1 cellular context compared by ENCODE assay signal in genomic region chr11:60201334-60201733, GRCh38. TPM values are rescaled to one million over a fixed set of nuclear protein-coding genes. Genes with fewer than 3 reads are reported as not detected.
"Had no signal": no experiment of that assay in that cellular context is flagged by ENCODE, and none has a peak within 500 bp of the region (broad histone marks: within the 10 kb centered on the region; RNA-seq: fewer than 3 reads in every experiment).

No MANE protein-coding gene starts in this region.

RNA-seq across cellular contexts. Expression of gene MS4A6A, which starts 18.5 kb away (rescaled TPM):
- total RNA-seq: G401 had no signal

RNA-seq across cellular contexts. Expression of gene MS4A4E, which starts 41.6 kb away (rescaled TPM):
- total RNA-seq: G401 had no signal
